In the genomic region with DNA sequence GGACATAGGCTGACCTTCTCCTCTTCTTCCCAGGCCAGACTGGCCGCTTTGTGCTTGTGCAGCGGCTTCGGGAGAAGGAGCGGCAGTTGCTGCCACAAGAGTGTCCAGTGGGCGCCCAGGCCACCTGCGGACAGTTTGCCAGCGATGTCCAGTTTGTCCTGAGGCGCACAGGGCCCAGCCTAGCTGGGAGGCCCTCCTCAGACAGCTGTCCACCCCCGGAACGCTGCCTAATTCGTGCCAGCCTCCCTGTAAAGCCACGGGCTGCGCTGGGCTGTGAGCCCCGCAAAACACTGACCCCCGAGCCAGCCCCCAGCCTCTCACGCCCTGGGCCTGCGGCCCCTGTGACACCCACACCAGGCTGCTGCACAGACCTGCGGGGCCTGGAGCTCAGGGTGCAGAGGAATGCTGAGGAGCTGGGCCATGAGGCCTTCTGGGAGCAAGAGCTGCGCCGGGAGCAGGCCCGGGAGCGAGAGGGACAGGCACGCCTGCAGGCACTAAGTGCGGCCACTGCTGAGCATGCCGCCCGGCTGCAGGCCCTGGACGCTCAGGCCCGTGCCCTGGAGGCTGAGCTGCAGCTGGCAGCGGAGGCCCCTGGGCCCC, we compare ENCODE assay signal across 8 cellular contexts. TPM values are rescaled to one million over a fixed set of nuclear protein-coding genes. Genes with fewer than 3 reads are reported as not detected.
A peak's percentile ranks its signal among the peaks of the same experiment; 100 is the strongest.
DNase-seq lines count a peak whose midpoint lies in the region; TF ChIP-seq lines count a peak whose summit lies in the region.

No MANE protein-coding gene starts in this region.

- H3K27me3 Mint-ChIP-seq in T-helper 1 cell treated with Interleukin-12 subunit alpha and Interleukin-12 subunit beta and Interleukin-4 antibody, amounts not matched to agents 30 μg/mL and 1 μg/mL, for 36 hours (ENCODE audit: low read depth) = peaks cover 11% of the 10 kb centered on the region
- peaks cover 7% of the 10 kb centered on the region for H3K27me3 Mint-ChIP-seq in glutamatergic neuron (ENCODE audit: unreplicated experiment)

- no peak overlapping the region for H3K27ac Mint-ChIP-seq in T-helper 1 cell treated with Interleukin-12 subunit alpha and Interleukin-12 subunit beta and Interleukin-4 antibody, amounts not matched to agents 30 μg/mL and 1 μg/mL, for 36 hours
- H3K27ac Mint-ChIP-seq in glutamatergic neuron (ENCODE audit: unreplicated experiment) = no peak overlapping the region

- H3K9me3 Mint-ChIP-seq in T-helper 1 cell treated with Interleukin-12 subunit alpha and Interleukin-12 subunit beta and Interleukin-4 antibody, amounts not matched to agents 30 μg/mL and 1 μg/mL, for 36 hours = no peaks in the 10 kb centered on the region
- peaks cover 6% of the 10 kb centered on the region for H3K9me3 Mint-ChIP-seq in glutamatergic neuron (ENCODE audit: unreplicated experiment)

- H3K27ac ChIP-seq in Peyer's patch (peak overlapping the region; percentile 87 to 99 (median 96)), rectal smooth muscle tissue (ENCODE audit: low read depth, low read length) (no peak overlapping the region)

- no peak for DNase-seq in T-helper 1 cell
- no peak for DNase-seq in Peyer's patch
- no peak for DNase-seq in glutamatergic neuron
- DNase-seq in Ammon's horn (ENCODE audit: low spot score) = no peak
- DNase-seq in nucleus accumbens (lab: John Stamatoyannopoulos, UW) = no peak
- DNase-seq in GM13976 (ENCODE audit: low spot score) = no peak

- in situ Hi-C loops in GM13976 (cut with MboI; ENCODE audit: low sequenced_read_pairs, unreplicated experiment) = no loop called here

- TF ChIP-seq CTCF in Peyer's patch (IDR thresholded peaks at IDR 0.05) (no peak), glutamatergic neuron (IDR thresholded peaks at IDR 0.05; ENCODE audit: partially characterized antibody, unreplicated experiment) (no peak), GM13976 (IDR thresholded peaks at IDR 0.05; ENCODE audit: borderline replicate concordance, control extremely low read depth, extremely low read depth, insufficient read depth, missing control alignments) (no peak)

- no peaks in the 10 kb centered on the region for H3K27me3 ChIP-seq in Peyer's patch
- peaks cover 2% of the 10 kb centered on the region for H3K27me3 ChIP-seq in rectal smooth muscle tissue (ENCODE audit: control insufficient read depth, insufficient read depth, low read length)

- no peaks in the 10 kb centered on the region for H3K9me3 ChIP-seq in Peyer's patch

- H3K4me3 ChIP-seq in Peyer's patch (peak overlapping the region in 3 of 4 donors; percentile 95 to 98 (median 97)), rectal smooth muscle tissue (ENCODE audit: low read length) (peak overlapping the region; percentile 72)

- peak overlapping the region; percentile 89 for H3K4me3 Mint-ChIP-seq in T-helper 1 cell treated with Interleukin-12 subunit alpha and Interleukin-12 subunit beta and Interleukin-4 antibody, amounts not matched to agents 30 μg/mL and 1 μg/mL, for 36 hours
- peak overlapping the region; percentile 61 for H3K4me3 Mint-ChIP-seq in glutamatergic neuron (ENCODE audit: unreplicated experiment)

- TF ChIP-seq POLR2A in Peyer's patch (IDR thresholded peaks at IDR 0.05) = no peak

- H3K4me1 ChIP-seq in Peyer's patch = peaks cover 0 to 32% (median 17%) of the 10 kb centered on the region in 4 donors
- peaks cover 2% of the 10 kb centered on the region for H3K4me1 ChIP-seq in rectal smooth muscle tissue (ENCODE audit: control insufficient read depth, insufficient read depth, low read length)

- H3K36me3 Mint-ChIP-seq in T-helper 1 cell treated with Interleukin-12 subunit alpha and Interleukin-12 subunit beta and Interleukin-4 antibody, amounts not matched to agents 30 μg/mL and 1 μg/mL, for 36 hours (ENCODE audit: low read depth) = no peaks in the 10 kb centered on the region
- H3K36me3 Mint-ChIP-seq in glutamatergic neuron (ENCODE audit: unreplicated experiment) = no peaks in the 10 kb centered on the region

- H3K4me1 Mint-ChIP-seq in T-helper 1 cell treated with Interleukin-12 subunit alpha and Interleukin-12 subunit beta and Interleukin-4 antibody, amounts not matched to agents 30 μg/mL and 1 μg/mL, for 36 hours (ENCODE audit: low read depth) = peaks cover 13% of the 10 kb centered on the region
- no peaks in the 10 kb centered on the region for H3K4me1 Mint-ChIP-seq in glutamatergic neuron (ENCODE audit: low read depth, unreplicated experiment)

- H3K36me3 ChIP-seq in Peyer's patch (peaks cover 0 to 12% (median 0%) of the 10 kb centered on the region in 3 donors), rectal smooth muscle tissue (ENCODE audit: control insufficient read depth, insufficient read depth, low read length) (no peaks in the 10 kb centered on the region)

- no peak overlapping the region for H3K9ac ChIP-seq in rectal smooth muscle tissue (ENCODE audit: low read length)

RNA-seq across cellular contexts. Expression of a gene that starts 1.4 kb away (rescaled TPM):
- 100 to 1,000 TPM in 3 of 4 donors, 10 to 100 TPM in 1; 80.9 to 340 (median 172) TPM for total RNA-seq in Peyer's patch
- total RNA-seq in glutamatergic neuron (ENCODE audit: unreplicated experiment) = 9.4 TPM

RNA-seq across cellular contexts. Expression of a gene that starts 1.6 kb away (rescaled TPM):
- total RNA-seq in Peyer's patch = 10 to 100 TPM in 3 of 4 donors, 1 to 10 TPM in 1; 6.6 to 32.9 (median 14.1) TPM
- total RNA-seq in glutamatergic neuron (ENCODE audit: unreplicated experiment) = 2.3 TPM

RNA-seq across cellular contexts. Expression of a gene that starts 14.1 kb away (rescaled TPM):
- 10 to 100 TPM; 48.4 to 88.0 (median 57.8) TPM for total RNA-seq in Peyer's patch
- total RNA-seq in glutamatergic neuron (ENCODE audit: unreplicated experiment) = 41.6 TPM

RNA-seq across cellular contexts. Expression of a gene that starts 24.8 kb away (rescaled TPM):
- total RNA-seq in Peyer's patch = 1 to 10 TPM in 2 of 4 donors, under 1 TPM in 2; 0.67 to 4.1 (median 2.4) TPM
- 2.6 TPM for total RNA-seq in glutamatergic neuron (ENCODE audit: unreplicated experiment)

RNA-seq across cellular contexts. Expression of a gene that starts 26.8 kb away (rescaled TPM):
- total RNA-seq in Peyer's patch (10 to 100 TPM; 27.4 to 55.3 (median 35.1) TPM), glutamatergic neuron (ENCODE audit: unreplicated experiment) (140 TPM)
